1 cellular context compared by ENCODE assay signal in the genomic region with DNA sequence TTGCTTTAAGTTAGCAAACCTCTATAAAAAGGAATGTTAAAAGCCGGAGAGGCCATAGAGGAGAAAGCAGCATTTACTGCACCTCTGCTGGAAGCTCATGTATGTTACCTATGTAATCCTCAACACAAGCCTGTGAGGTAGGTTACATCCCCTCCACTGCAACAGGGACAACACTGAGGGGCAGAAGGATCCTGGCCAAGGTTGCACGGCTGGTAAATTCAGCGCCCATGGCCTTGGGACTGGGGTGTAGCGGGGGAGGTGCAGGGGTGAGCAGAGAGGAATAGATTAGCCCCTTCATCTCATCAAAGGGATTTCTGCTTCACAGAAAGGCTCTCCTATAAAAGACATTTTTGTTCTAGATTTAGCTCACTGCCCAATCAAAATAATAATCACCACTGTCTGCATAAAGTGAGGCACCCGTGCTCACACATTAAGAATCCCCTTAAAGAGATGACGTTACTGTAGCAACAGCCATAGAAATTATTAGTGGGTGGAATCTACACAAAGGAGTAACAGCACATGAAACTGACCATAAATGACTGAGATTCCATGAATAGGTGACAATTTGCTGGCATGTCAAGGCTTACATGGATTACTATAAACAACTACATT.
TF ChIP-seq lines count a peak whose summit lies in the region.

No MANE protein-coding gene starts in this region.

TF ChIP-seq in GM23338, 12 proteins besides CTCF, POLR2A, EP300 and RAD21 (continued from another document):
- TF ChIP-seq, protein P1, sequence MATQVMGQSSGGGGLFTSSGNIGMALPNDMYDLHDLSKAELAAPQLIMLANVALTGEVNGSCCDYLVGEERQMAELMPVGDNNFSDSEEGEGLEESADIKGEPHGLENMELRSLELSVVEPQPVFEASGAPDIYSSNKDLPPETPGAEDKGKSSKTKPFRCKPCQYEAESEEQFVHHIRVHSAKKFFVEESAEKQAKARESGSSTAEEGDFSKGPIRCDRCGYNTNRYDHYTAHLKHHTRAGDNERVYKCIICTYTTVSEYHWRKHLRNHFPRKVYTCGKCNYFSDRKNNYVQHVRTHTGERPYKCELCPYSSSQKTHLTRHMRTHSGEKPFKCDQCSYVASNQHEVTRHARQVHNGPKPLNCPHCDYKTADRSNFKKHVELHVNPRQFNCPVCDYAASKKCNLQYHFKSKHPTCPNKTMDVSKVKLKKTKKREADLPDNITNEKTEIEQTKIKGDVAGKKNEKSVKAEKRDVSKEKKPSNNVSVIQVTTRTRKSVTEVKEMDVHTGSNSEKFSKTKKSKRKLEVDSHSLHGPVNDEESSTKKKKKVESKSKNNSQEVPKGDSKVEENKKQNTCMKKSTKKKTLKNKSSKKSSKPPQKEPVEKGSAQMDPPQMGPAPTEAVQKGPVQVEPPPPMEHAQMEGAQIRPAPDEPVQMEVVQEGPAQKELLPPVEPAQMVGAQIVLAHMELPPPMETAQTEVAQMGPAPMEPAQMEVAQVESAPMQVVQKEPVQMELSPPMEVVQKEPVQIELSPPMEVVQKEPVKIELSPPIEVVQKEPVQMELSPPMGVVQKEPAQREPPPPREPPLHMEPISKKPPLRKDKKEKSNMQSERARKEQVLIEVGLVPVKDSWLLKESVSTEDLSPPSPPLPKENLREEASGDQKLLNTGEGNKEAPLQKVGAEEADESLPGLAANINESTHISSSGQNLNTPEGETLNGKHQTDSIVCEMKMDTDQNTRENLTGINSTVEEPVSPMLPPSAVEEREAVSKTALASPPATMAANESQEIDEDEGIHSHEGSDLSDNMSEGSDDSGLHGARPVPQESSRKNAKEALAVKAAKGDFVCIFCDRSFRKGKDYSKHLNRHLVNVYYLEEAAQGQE (IDR thresholded peaks at IDR 0.05; ENCODE audit: unreplicated experiment): no peak
